ENCODE assay signal across 1 cellular context in genomic region chr12:52992699-52993557, GRCh38.
TF ChIP-seq lines count a peak whose summit lies in the region.

No MANE protein-coding gene starts in this region.

TF ChIP-seq in HepG2, 621 proteins besides CTCF, POLR2A, EP300 and RAD21 (continued from another document and continues in another):
- TF ChIP-seq HDAC2 (CRISPR knock-in tag; IDR thresholded peaks at IDR 0.05) (0 out of 2 replicates have a peak, but pooled peaks have one; percentile 21), MIER3 (CRISPR knock-in tag; IDR thresholded peaks at IDR 0.05; ENCODE audit: borderline replicate concordance) (peak; percentile 59; the same call in 1 of the 2 replicates), ZNF589 (CRISPR knock-in tag; conservative IDR thresholded peaks at IDR 0.05) (no peak), RCOR2 (CRISPR knock-in tag; IDR thresholded peaks at IDR 0.05) (no peak), TFDP1 (CRISPR knock-in tag; IDR thresholded peaks at IDR 0.05; ENCODE audit: borderline replicate concordance) (no peak), ZNF276 (CRISPR knock-in tag; IDR thresholded peaks at IDR 0.05; ENCODE audit: low read depth) (no peak), ZNF333 (CRISPR knock-in tag; IDR thresholded peaks at IDR 0.05; ENCODE audit: borderline replicate concordance) (peak; percentile 97), ZSCAN20 (CRISPR knock-in tag; IDR thresholded peaks at IDR 0.05; ENCODE audit: borderline replicate concordance) (no peak), ZNF17 (CRISPR knock-in tag; IDR thresholded peaks at IDR 0.05) (no peak), RBFOX2 (IDR thresholded peaks at IDR 0.05; ENCODE audit: low read depth, low read length) (peak; percentile 57), PLRG1 (conservative IDR thresholded peaks at IDR 0.05) (no peak), TBP (CRISPR knock-in tag; IDR thresholded peaks at IDR 0.05) (no peak), ZNF550 (CRISPR knock-in tag; IDR thresholded peaks at IDR 0.05; ENCODE audit: borderline replicate concordance) (no peak), MED8 (CRISPR knock-in tag; IDR thresholded peaks at IDR 0.05; ENCODE audit: insufficient replicate concordance) (peak; percentile 29), ZNF256 (CRISPR knock-in tag; conservative IDR thresholded peaks at IDR 0.05) (no peak), ZNF574 (CRISPR knock-in tag; IDR thresholded peaks at IDR 0.05) (peak; percentile 28; the same call in 1 of the 2 replicates), ZNF639 (CRISPR knock-in tag; conservative IDR thresholded peaks at IDR 0.05) (no peak), ZNF747 (CRISPR knock-in tag; IDR thresholded peaks at IDR 0.05; ENCODE audit: borderline replicate concordance) (no peak), ZNF770 (CRISPR knock-in tag; IDR thresholded peaks at IDR 0.05) (no peak), ZC3H4 (CRISPR knock-in tag; IDR thresholded peaks at IDR 0.05; ENCODE audit: borderline replicate concordance) (peak; percentile 64; the same call in 1 of the 2 replicates), SRY (CRISPR knock-in tag; IDR thresholded peaks at IDR 0.05) (no peak), ZNF331 (CRISPR knock-in tag; IDR thresholded peaks at IDR 0.05) (peak; percentile 11; the same call in 1 of the 2 replicates), HCFC1 (IDR thresholded peaks at IDR 0.05; ENCODE audit: low read depth, low read length) (no peak), ZNF225 (CRISPR knock-in tag; IDR thresholded peaks at IDR 0.05) (no peak), ZNF337 (CRISPR knock-in tag; IDR thresholded peaks at IDR 0.05; ENCODE audit: borderline replicate concordance, low read depth) (no peak), NFRKB (IDR thresholded peaks at IDR 0.05) (no peak), BCL3 (CRISPR knock-in tag; IDR thresholded peaks at IDR 0.05) (no peak), STAT5B (CRISPR knock-in tag; IDR thresholded peaks at IDR 0.05) (no peak), NR3C1 (CRISPR knock-in tag; IDR thresholded peaks at IDR 0.05) (no peak), ZNF562 (CRISPR knock-in tag; IDR thresholded peaks at IDR 0.05; ENCODE audit: borderline replicate concordance) (no peak), U2AF2 (IDR thresholded peaks at IDR 0.05; ENCODE audit: low read depth, low read length) (no peak), MAFG (CRISPR knock-in tag; IDR thresholded peaks at IDR 0.05) (peak; percentile 93), ZNF460 (CRISPR knock-in tag; IDR thresholded peaks at IDR 0.05; ENCODE audit: borderline replicate concordance) (no peak), NFE2L1 (CRISPR knock-in tag; IDR thresholded peaks at IDR 0.05; ENCODE audit: borderline replicate concordance) (no peak), ZBTB8A (CRISPR knock-in tag; IDR thresholded peaks at IDR 0.05; ENCODE audit: borderline replicate concordance, low read depth) (no peak), TRIM24 (CRISPR knock-in tag; IDR thresholded peaks at IDR 0.05) (no peak), ZNF776 (CRISPR knock-in tag; IDR thresholded peaks at IDR 0.05) (no peak), MYNN (CRISPR knock-in tag; IDR thresholded peaks at IDR 0.05; ENCODE audit: low read depth) (no peak), MTF1 (CRISPR knock-in tag; IDR thresholded peaks at IDR 0.05) (no peak), ZZZ3 (CRISPR knock-in tag; IDR thresholded peaks at IDR 0.05; ENCODE audit: borderline replicate concordance) (no peak), MAFK (conservative IDR thresholded peaks at IDR 0.05 in 1 of 2, IDR thresholded peaks at IDR 0.05 in 1 of 2; ENCODE audit: low read length in 2 of 2) (peak; percentile 83 to 96), ATF1 (CRISPR knock-in tag; IDR thresholded peaks at IDR 0.05) (0 out of 2 replicates have a peak, but pooled peaks have one; percentile 23), ZNF224 (CRISPR knock-in tag; IDR thresholded peaks at IDR 0.05) (no peak), TCF12 (IDR thresholded peaks at IDR 0.05) (no peak), TCF12 (CRISPR knock-in tag; IDR thresholded peaks at IDR 0.05) (no peak), ELF3 (CRISPR knock-in tag; IDR thresholded peaks at IDR 0.05) (no peak), SMARCE1 (IDR thresholded peaks at IDR 0.05; ENCODE audit: borderline replicate concordance) (no peak), BATF2 (CRISPR knock-in tag; IDR thresholded peaks at IDR 0.05) (no peak), SUZ12 (IDR thresholded peaks at IDR 0.05; ENCODE audit: low read depth, low read length) (no peak), DRAP1 (CRISPR knock-in tag; IDR thresholded peaks at IDR 0.05) (peak; percentile 27; the same call in 1 of the 2 replicates), NFE2 (CRISPR knock-in tag; IDR thresholded peaks at IDR 0.05) (peak; percentile 73), SP140L (CRISPR knock-in tag; IDR thresholded peaks at IDR 0.05; ENCODE audit: borderline replicate concordance) (no peak), ZNF674 (CRISPR knock-in tag; IDR thresholded peaks at IDR 0.05; ENCODE audit: low read depth) (no peak), ZNF263 (CRISPR knock-in tag; IDR thresholded peaks at IDR 0.05) (no peak), ZFP37 (CRISPR knock-in tag; IDR thresholded peaks at IDR 0.05; ENCODE audit: borderline replicate concordance) (no peak), ZNF205 (CRISPR knock-in tag; IDR thresholded peaks at IDR 0.05) (0 out of 2 replicates have a peak, but pooled peaks have one; percentile 31), MAX (IDR thresholded peaks at IDR 0.05) (peak; percentile 58; the same call in 1 of the 2 replicates), BORCS8-MEF2B (CRISPR knock-in tag; IDR thresholded peaks at IDR 0.05) (no peak), ZBTB20 (CRISPR knock-in tag; IDR thresholded peaks at IDR 0.05; ENCODE audit: borderline replicate concordance, low read depth) (no peak), ZNF275 (CRISPR knock-in tag; IDR thresholded peaks at IDR 0.05; ENCODE audit: borderline replicate concordance) (no peak), TBX2 (CRISPR knock-in tag; IDR thresholded peaks at IDR 0.05; ENCODE audit: borderline replicate concordance) (peak; percentile 43; the same call in 1 of the 2 replicates), ZBTB1 (CRISPR knock-in tag; IDR thresholded peaks at IDR 0.05; ENCODE audit: borderline replicate concordance) (no peak), JUN (CRISPR knock-in tag; IDR thresholded peaks at IDR 0.05) (peak; percentile 64), ZNF781 (CRISPR knock-in tag; IDR thresholded peaks at IDR 0.05; ENCODE audit: borderline replicate concordance, not compliant biosample characterization) (no peak), ZNF354B (CRISPR knock-in tag; IDR thresholded peaks at IDR 0.05) (no peak), YY1 (IDR thresholded peaks at IDR 0.05; ENCODE audit: insufficient read depth, insufficient replicate concordance, low read depth, low read length) (no peak), SIN3A (IDR thresholded peaks at IDR 0.05; ENCODE audit: borderline replicate concordance, low read depth, low read length) (no peak), ZMAT5 (CRISPR knock-in tag; IDR thresholded peaks at IDR 0.05; ENCODE audit: borderline replicate concordance, low read depth) (no peak)
